8 cellular contexts compared by ENCODE assay signal in the genomic region with DNA sequence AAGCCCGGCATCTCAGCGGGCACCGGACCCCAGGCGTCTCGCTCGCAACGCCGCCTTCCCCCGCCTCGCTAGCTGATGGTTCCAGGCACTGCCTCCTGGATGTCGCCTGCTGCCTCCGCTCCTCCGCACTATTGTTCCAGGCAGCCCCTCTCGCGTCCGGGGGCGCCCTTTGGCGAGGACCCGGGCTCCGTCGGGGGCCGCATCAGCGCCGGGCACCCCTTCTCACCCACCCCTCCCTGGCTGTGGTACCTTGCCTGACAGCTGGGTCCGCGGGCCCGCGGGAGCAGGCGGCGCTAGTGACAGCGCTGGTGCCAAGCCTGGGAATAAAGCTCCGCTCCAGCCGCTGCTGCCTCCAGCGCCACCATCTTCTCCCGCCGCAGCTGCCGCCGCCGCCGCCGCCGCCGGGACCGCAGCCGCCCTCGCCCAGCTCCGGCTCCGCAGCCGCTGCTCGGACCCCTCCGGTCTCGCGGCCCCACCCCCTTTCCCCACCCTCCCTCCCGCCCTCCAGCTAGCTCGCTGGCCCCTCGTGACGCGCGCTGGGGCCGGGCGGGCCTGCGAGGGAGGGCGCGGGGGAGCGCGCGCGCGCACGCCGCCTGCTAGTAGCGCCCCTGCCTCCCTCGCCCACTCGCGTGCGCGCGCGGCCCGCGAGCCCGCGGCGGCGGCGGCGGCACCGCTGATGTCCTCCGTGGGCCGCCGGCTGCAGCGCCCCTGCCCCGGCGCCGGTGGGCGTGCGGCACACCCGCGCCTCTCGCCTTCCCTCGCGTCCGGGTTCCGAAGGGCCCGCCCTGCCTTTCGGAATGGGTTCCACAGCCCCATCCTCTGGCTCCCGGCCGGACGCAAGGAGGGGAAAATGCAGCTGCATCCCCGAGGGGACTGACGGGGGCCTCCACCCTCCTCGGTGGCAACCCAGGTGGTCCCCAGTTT. TPM values are rescaled to one million over a fixed set of nuclear protein-coding genes. Genes with fewer than 3 reads are reported as not detected.
DNase-seq lines count a peak whose midpoint lies in the region; ATAC-seq and TF ChIP-seq lines count a peak whose summit lies in the region.

A gene (minus strand): TSS at position 468 of the 924 bp plus-strand sequence.

- intact Hi-C loops in HCT116 (cut with micrococcal nuclease) (loop anchor here (1.0 to 5.0 kb wide), 5 partner anchors 85 to 260 kb away; no protein-coding TSS in a partner anchor), left colon (cut with DNase I, micrococcal nuclease) (loop anchor here in 1 of 2 donors (10.0 kb wide), 1 partner anchor 213 kb away; no protein-coding TSS in a partner anchor)

- H4K20me1 ChIP-seq in HCT116 (ENCODE audit: insufficient read depth): no peaks in the 10 kb centered on the region

- H3K4me2 ChIP-seq in HCT116 (ENCODE audit: low read length): peak within 1 kb of the TSS; percentile 90

- H3K4me3 ChIP-seq in GM12865 (ENCODE audit: low read depth, low read length) (peak within 1 kb of the TSS; percentile 46), HCT116 (replicated peaks in 1 of 2; ENCODE audit: low read depth in 1 of 2, low read length in 2 of 2) (peak within 1 kb of the TSS; percentile 47 to 55)

- peaks cover 3 to 14% of the 10 kb centered on the region in 2 experiments; a peak in 3 of 4 replicates for H3K4me1 ChIP-seq in HCT116 (ENCODE audit: control insufficient read depth in 1 of 2, insufficient read depth in 2 of 2, low read length in 2 of 2)

- no peak for TF ChIP-seq RAD21 in HCT116 (IDR thresholded peaks at IDR 0.05; ENCODE audit: low read depth)

- H3K27me3 ChIP-seq in HCT116 (ENCODE audit: insufficient read depth, low read length): peaks cover 9% of the 10 kb centered on the region; the same call in 1 of the 2 replicates

- peak; percentile 19 for DNase-seq in GM12865 (ENCODE audit: low read depth)
- DNase-seq in HCT116 (ENCODE audit: low read depth, low spot score): no peak
- DNase-seq in NCI-H1092 (lab: John Stamatoyannopoulos, UW): peak; percentile 56
- DNase-seq in activated CD4-positive, CD25-positive, alpha-beta regulatory T cell treated with anti-CD3 and anti-CD28 coated beads, Interleukin-2, amount 50 U/mL, for 72 hours: peak; percentile 38
- DNase-seq in left colon: peak; percentile 47 to 69
- DNase-seq in stimulated activated CD4-positive, alpha-beta T cell treated with anti-CD3 and anti-CD28 coated beads, Interleukin-1b, Interleukin-23, amount 100 ng/mL, for 24 hours (ENCODE audit: low read depth in 4 of 4, low spot score in 1 of 4): peak in 3 of 4 experiments; percentile 6 to 38 (median 17)
- no peak for DNase-seq in SKM-1 (lab: John Stamatoyannopoulos, UW; ENCODE audit: unreplicated experiment)

- CTCF ChIA-PET in HCT116 (lab: Charles Lee): interaction anchor here (0.9 to 3.0 kb wide), 16 partner anchors 10 to 439 kb away, joined by 3 to 12 read pairs (median 5); no protein-coding TSS in a partner anchor

- no peaks in the 10 kb centered on the region for H3K9me2 ChIP-seq in HCT116 (ENCODE audit: insufficient read depth)

- no peak for TF ChIP-seq POLR2A in HCT116 (IDR thresholded peaks at IDR 0.05; ENCODE audit: borderline replicate concordance, extremely low read depth, insufficient read depth, insufficient read length)

- H2AFZ ChIP-seq in HCT116 (ENCODE audit: low read depth, low read length, poor library complexity, severe bottlenecking): peak within 1 kb of the TSS; percentile 95

- BruUV-seq in HCT116 (replicated peaks; lab: Mats Ljungman, UMichigan): no TSS peak

- no peaks in the 10 kb centered on the region for H3K79me2 ChIP-seq in HCT116 (ENCODE audit: insufficient read depth, low read length)

- peak within 1 kb of the TSS; percentile 37 for H3K9ac ChIP-seq in HCT116 (ENCODE audit: low read length)

- no peaks in the 10 kb centered on the region for H3K9me3 ChIP-seq in HCT116 (ENCODE audit: control insufficient read depth in 1 of 2, insufficient read depth in 1 of 2, low read depth in 1 of 2, low read length in 2 of 2)

- ATAC-seq in HCT116: peak; percentile 56
- peak; percentile 70 for ATAC-seq in left colon

- TF ChIP-seq CTCF in GM12865 (IDR thresholded peaks at IDR 0.05; ENCODE audit: insufficient read depth, low read depth, low read length, missing control alignments) (no peak), HCT116 (IDR thresholded peaks at IDR 0.05 in 2 of 3, conservative IDR thresholded peaks at IDR 0.05 in 1 of 3; ENCODE audit: borderline replicate concordance in 1 of 3, insufficient read depth in 1 of 3, low read depth in 2 of 3, low read length in 2 of 3) (no peak)

- H3K36me3 ChIP-seq in HCT116 (ENCODE audit: control insufficient read depth in 1 of 2, insufficient read depth in 2 of 2, low read length in 2 of 2): no peaks in the 10 kb centered on the region

- RAD21 ChIA-PET in HCT116 (lab: Charles Lee; ENCODE audit: low non-redundant PET in 1 of 2, low total read pairs in 2 of 2, uncharacterized antibody in 2 of 2, unreplicated experiment in 2 of 2): interaction anchor here in 1 of 2 experiments (1.4 to 1.9 kb wide), 2 partner anchors 248 to 259 kb away, joined by 3 to 5 read pairs; no protein-coding TSS in a partner anchor

- H3K27ac ChIP-seq in HCT116 (ENCODE audit: low read depth, low read length) (peak within 1 kb of the TSS; percentile 1; the same call in 1 of the 2 replicates), cingulate gyrus (ENCODE audit: low read depth, low read length) (peak within 1 kb of the TSS; percentile 92)

- POLR2A ChIA-PET in HCT116 (lab: Charles Lee): no interaction called here

TF ChIP-seq in HCT116, 20 proteins besides CTCF, POLR2A, EP300 and RAD21 (continues in another document):
- TF ChIP-seq CBX3 (IDR thresholded peaks at IDR 0.05; ENCODE audit: low read depth): no peak
- no peak for TF ChIP-seq ZFX (IDR thresholded peaks at IDR 0.05)
- TF ChIP-seq ZNF274 (IDR thresholded peaks at IDR 0.05; ENCODE audit: low read depth, low read length): no peak
- TF ChIP-seq, protein P1, sequence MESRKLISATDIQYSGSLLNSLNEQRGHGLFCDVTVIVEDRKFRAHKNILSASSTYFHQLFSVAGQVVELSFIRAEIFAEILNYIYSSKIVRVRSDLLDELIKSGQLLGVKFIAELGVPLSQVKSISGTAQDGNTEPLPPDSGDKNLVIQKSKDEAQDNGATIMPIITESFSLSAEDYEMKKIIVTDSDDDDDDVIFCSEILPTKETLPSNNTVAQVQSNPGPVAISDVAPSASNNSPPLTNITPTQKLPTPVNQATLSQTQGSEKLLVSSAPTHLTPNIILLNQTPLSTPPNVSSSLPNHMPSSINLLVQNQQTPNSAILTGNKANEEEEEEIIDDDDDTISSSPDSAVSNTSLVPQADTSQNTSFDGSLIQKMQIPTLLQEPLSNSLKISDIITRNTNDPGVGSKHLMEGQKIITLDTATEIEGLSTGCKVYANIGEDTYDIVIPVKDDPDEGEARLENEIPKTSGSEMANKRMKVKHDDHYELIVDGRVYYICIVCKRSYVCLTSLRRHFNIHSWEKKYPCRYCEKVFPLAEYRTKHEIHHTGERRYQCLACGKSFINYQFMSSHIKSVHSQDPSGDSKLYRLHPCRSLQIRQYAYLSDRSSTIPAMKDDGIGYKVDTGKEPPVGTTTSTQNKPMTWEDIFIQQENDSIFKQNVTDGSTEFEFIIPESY (IDR thresholded peaks at IDR 0.05; ENCODE audit: extremely low read depth, insufficient replicate concordance, low read length): no peak
- no peak for TF ChIP-seq SIN3A (IDR thresholded peaks at IDR 0.05; ENCODE audit: low read depth)
- no peak for TF ChIP-seq EZH2 (IDR thresholded peaks at IDR 0.05)
- TF ChIP-seq FOSL1 (IDR thresholded peaks at IDR 0.05; ENCODE audit: low read depth): no peak
- TF ChIP-seq, protein P2, sequence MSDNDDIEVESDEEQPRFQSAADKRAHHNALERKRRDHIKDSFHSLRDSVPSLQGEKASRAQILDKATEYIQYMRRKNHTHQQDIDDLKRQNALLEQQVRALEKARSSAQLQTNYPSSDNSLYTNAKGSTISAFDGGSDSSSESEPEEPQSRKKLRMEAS (IDR thresholded peaks at IDR 0.05): no peak
- no peak for TF ChIP-seq SRF (IDR thresholded peaks at IDR 0.05; ENCODE audit: low read depth)
- TF ChIP-seq, protein P3, sequence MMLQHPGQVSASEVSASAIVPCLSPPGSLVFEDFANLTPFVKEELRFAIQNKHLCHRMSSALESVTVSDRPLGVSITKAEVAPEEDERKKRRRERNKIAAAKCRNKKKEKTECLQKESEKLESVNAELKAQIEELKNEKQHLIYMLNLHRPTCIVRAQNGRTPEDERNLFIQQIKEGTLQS (IDR thresholded peaks at IDR 0.05): no peak
- TF ChIP-seq CEBPB (IDR thresholded peaks at IDR 0.05; ENCODE audit: low read depth): no peak
- TF ChIP-seq SP1 (IDR thresholded peaks at IDR 0.05; ENCODE audit: low read depth): no peak
- TF ChIP-seq ELF1 (IDR thresholded peaks at IDR 0.05; ENCODE audit: borderline replicate concordance, low read depth): no peak
- TF ChIP-seq, protein P4, sequence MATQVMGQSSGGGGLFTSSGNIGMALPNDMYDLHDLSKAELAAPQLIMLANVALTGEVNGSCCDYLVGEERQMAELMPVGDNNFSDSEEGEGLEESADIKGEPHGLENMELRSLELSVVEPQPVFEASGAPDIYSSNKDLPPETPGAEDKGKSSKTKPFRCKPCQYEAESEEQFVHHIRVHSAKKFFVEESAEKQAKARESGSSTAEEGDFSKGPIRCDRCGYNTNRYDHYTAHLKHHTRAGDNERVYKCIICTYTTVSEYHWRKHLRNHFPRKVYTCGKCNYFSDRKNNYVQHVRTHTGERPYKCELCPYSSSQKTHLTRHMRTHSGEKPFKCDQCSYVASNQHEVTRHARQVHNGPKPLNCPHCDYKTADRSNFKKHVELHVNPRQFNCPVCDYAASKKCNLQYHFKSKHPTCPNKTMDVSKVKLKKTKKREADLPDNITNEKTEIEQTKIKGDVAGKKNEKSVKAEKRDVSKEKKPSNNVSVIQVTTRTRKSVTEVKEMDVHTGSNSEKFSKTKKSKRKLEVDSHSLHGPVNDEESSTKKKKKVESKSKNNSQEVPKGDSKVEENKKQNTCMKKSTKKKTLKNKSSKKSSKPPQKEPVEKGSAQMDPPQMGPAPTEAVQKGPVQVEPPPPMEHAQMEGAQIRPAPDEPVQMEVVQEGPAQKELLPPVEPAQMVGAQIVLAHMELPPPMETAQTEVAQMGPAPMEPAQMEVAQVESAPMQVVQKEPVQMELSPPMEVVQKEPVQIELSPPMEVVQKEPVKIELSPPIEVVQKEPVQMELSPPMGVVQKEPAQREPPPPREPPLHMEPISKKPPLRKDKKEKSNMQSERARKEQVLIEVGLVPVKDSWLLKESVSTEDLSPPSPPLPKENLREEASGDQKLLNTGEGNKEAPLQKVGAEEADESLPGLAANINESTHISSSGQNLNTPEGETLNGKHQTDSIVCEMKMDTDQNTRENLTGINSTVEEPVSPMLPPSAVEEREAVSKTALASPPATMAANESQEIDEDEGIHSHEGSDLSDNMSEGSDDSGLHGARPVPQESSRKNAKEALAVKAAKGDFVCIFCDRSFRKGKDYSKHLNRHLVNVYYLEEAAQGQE (IDR thresholded peaks at IDR 0.05; ENCODE audit: low read depth): no peak
- no peak for TF ChIP-seq POLR2AphosphoS5 (IDR thresholded peaks at IDR 0.05; ENCODE audit: low read depth, low read length)
- TF ChIP-seq YY1 (IDR thresholded peaks at IDR 0.05; ENCODE audit: extremely low read depth, insufficient replicate concordance, low read depth, low read length): no peak

RNA-seq across cellular contexts. Expression of the gene that starts here (rescaled TPM):
- total RNA-seq in HCT116 (2021; ENCODE audit: unreplicated experiment) (0.20 TPM), left colon (10 to 100 TPM; 11.9 to 14.4 TPM)
- polyA plus RNA-seq in HCT116 (2012): 0.09 and 0.12 TPM in 2 replicates

Comparison
In these comparisons a context has a peak if more than half of its experiments do, and no peak if none do; other contexts are left out.
1. RNA of the gene that starts here (total RNA-seq): 11.9 to 14.4 TPM in left colon; 0.20 TPM in HCT116 (single experiment); every median in the first group is over 10 times any median in the second.
2. Peak in ATAC-seq, H3K4me3 ChIP-seq, H3K27ac ChIP-seq, H3K9ac ChIP-seq and H3K4me2 ChIP-seq in HCT116; RNA of the gene not detected or under 1 TPM.
3. DNase-seq: peak in GM12865 (single experiment), NCI-H1092 (single experiment), activated CD4-positive, CD25-positive, alpha-beta regulatory T cell treated with anti-CD3 and anti-CD28 coated beads, Interleukin-2, amount 50 U/mL, for 72 hours (single experiment), left colon (2 of 2) and stimulated activated CD4-positive, alpha-beta T cell treated with anti-CD3 and anti-CD28 coated beads, Interleukin-1b, Interleukin-23, amount 100 ng/mL, for 24 hours (3 of 4); none in HCT116 (single experiment) and SKM-1 (single experiment).